Comparison of ENCODE assay signal across 1 cellular context in the genomic region with DNA sequence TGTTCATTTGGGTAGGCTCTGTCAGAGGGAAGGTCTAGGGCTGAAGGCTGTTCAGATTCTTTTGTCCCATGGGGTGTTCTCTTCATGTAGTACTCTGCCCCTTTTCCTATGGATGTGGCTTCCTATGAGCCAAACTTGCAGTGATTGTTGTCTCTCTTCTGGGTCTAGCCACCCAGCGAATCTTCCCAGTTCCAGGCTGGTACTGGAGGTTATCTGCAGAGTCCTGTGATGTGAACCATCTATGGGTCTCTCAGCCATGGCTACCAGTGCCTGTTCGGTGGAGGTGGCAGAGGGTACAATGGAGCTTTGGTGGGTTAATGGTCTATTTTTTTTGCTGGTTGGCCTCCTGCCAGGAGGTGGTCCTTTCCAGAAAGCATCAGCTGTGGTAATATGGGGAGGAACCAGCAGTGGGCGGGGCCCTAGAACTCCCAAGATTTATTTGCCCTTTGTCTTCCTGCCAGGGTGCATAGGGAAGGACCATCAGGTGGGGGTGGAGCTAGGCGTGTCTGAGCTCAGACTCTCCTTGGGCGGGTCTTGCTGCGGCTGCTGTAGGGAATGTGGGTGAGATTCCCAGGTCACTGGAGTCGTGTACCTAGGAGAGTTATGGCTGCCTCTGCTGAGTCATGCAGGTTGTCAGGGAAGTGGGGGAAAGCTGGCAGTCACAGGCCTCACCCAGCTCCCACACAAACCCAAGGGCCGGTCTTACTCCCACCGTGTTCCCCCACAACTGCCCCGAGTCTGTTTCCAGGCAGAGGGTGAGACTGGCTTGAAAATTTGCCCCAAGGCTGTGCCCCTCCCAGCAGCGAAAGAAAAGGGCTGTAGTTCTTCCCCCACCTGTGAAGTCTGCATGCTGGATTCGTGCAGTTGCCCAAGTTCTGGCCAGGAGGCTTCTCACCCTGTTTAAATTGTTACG.
TF ChIP-seq lines count a peak whose summit lies in the region.

No MANE protein-coding gene starts in this region.

TF ChIP-seq in A549, 52 proteins besides CTCF, POLR2A, EP300 and RAD21 (continued from another document):
- TF ChIP-seq, protein P1, sequence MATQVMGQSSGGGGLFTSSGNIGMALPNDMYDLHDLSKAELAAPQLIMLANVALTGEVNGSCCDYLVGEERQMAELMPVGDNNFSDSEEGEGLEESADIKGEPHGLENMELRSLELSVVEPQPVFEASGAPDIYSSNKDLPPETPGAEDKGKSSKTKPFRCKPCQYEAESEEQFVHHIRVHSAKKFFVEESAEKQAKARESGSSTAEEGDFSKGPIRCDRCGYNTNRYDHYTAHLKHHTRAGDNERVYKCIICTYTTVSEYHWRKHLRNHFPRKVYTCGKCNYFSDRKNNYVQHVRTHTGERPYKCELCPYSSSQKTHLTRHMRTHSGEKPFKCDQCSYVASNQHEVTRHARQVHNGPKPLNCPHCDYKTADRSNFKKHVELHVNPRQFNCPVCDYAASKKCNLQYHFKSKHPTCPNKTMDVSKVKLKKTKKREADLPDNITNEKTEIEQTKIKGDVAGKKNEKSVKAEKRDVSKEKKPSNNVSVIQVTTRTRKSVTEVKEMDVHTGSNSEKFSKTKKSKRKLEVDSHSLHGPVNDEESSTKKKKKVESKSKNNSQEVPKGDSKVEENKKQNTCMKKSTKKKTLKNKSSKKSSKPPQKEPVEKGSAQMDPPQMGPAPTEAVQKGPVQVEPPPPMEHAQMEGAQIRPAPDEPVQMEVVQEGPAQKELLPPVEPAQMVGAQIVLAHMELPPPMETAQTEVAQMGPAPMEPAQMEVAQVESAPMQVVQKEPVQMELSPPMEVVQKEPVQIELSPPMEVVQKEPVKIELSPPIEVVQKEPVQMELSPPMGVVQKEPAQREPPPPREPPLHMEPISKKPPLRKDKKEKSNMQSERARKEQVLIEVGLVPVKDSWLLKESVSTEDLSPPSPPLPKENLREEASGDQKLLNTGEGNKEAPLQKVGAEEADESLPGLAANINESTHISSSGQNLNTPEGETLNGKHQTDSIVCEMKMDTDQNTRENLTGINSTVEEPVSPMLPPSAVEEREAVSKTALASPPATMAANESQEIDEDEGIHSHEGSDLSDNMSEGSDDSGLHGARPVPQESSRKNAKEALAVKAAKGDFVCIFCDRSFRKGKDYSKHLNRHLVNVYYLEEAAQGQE (IDR thresholded peaks at IDR 0.05) = no peak; the same call in 1 of the 2 replicates
